In the genomic region with DNA sequence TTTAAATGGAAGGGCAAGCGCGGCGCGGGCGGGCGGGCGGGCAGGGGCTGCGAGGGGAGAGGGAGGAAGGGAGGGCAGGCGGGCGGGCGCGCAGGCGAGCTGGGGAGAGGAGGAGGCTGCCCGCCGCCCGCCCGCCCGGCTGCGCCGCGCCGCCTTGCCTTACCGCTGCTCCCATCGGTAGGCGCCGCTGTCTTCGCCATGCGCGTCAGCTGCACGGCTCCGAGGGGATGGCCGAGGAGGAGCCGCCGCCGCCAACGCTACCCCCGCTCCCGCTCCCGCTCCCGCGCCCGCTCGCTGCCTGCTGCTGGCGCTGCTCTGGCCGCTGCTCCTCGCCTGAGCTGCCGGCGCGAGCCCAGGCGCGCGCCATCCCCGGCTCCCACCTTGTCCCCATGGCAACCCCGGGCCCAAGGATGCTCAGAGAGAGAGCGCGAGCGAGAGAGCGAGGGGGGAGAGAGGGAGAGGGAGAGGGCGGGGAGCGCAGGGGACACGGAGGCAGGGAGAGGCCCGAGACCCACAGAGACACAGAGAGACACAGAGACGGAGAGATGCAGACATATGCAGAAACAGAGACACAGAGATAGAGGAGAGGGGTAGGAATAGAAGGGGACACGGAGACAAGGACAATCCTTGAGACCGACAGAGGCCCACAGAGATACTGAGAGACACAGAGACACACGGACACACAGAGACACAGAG, we compare ENCODE assay signal across 8 cellular contexts. TPM values are rescaled to one million over a fixed set of nuclear protein-coding genes. Genes with fewer than 3 reads are reported as not detected.
DNase-seq lines count a peak whose midpoint lies in the region; ATAC-seq and TF ChIP-seq lines count a peak whose summit lies in the region.

No MANE protein-coding gene starts in this region.

- H3K36me3 Mint-ChIP-seq in activated CD4-positive, alpha-beta T cell treated with anti-CD3 and anti-CD28 coated beads, Interleukin-2, amount 10 ng/mL, durations not matched to agents 24 days and 14 days (ENCODE audit: low read depth) = no peaks in the 10 kb centered on the region

- H3K27me3 ChIP-seq in BE2C = peaks cover 32% of the 10 kb centered on the region
- peaks cover 44% of the 10 kb centered on the region for H3K27me3 ChIP-seq in colonic mucosa
- peaks cover 64 to 91% of the 10 kb centered on the region in 2 donors for H3K27me3 ChIP-seq in left lung

- peak; percentile 36; the same call in 1 of the 2 replicates for TF ChIP-seq CTCF in BE2C (IDR thresholded peaks at IDR 0.05; ENCODE audit: low read depth, low read length)
- peak; percentile 21 for TF ChIP-seq CTCF in colonic mucosa (IDR thresholded peaks at IDR 0.05)
- peak; percentile 20 to 36 for TF ChIP-seq CTCF in left lung (IDR thresholded peaks at IDR 0.05)

- H3K9me3 ChIP-seq in BE2C = no peaks in the 10 kb centered on the region
- no peaks in the 10 kb centered on the region for H3K9me3 ChIP-seq in colonic mucosa
- H3K9me3 ChIP-seq in left lung = no peaks in the 10 kb centered on the region

- peak overlapping the region; percentile 90 for H3K4me3 Mint-ChIP-seq in activated CD4-positive, alpha-beta T cell treated with anti-CD3 and anti-CD28 coated beads, Interleukin-2, amount 10 ng/mL, durations not matched to agents 24 days and 14 days

- H3K9me3 Mint-ChIP-seq in activated CD4-positive, alpha-beta T cell treated with anti-CD3 and anti-CD28 coated beads, Interleukin-2, amount 10 ng/mL, durations not matched to agents 24 days and 14 days = no peaks in the 10 kb centered on the region

- no peak overlapping the region for H3K9ac ChIP-seq in colonic mucosa (ENCODE audit: low read depth in 2 of 2, low read length in 2 of 2)

- intact Hi-C loops in activated CD4-positive, alpha-beta T cell treated with anti-CD3 and anti-CD28 coated beads, Interleukin-2, amount 10 ng/mL, durations not matched to agents 24 days and 14 days (cut with micrococcal nuclease) = loop anchor here (2.0 to 5.0 kb wide), 3 partner anchors 44 to 145 kb away; a partner anchor contains a TSS
- intact Hi-C loops in colonic mucosa (cut with DNase I) = no loop called here
- intact Hi-C loops in left lung (cut with DNase I) = no loop called here

- peaks cover 41% of the 10 kb centered on the region for H3K27me3 Mint-ChIP-seq in activated CD4-positive, alpha-beta T cell treated with anti-CD3 and anti-CD28 coated beads, Interleukin-2, amount 10 ng/mL, durations not matched to agents 24 days and 14 days

- H3K4me3 ChIP-seq in BE2C (ENCODE audit: low read depth, low read length) = peak overlapping the region; percentile 65
- H3K4me3 ChIP-seq in colonic mucosa = peak overlapping the region; percentile 15
- H3K4me3 ChIP-seq in left lung = peak overlapping the region; percentile 22 to 34

- H3K27ac ChIP-seq in colonic mucosa (no peak overlapping the region), left lung (no peak overlapping the region)

- ATAC-seq in left lung (peak; percentile 95), GM21619 (IDR thresholded peaks at IDR 0.05; ENCODE audit: unreplicated experiment) (no peak)

- H3K4me1 ChIP-seq in BE2C (no peaks in the 10 kb centered on the region), colonic mucosa (no peaks in the 10 kb centered on the region), left lung (peaks cover 0 to 22% of the 10 kb centered on the region in 2 donors)

- peak; percentile 93 for DNase-seq in BE2C
- DNase-seq in HCEC 1CT = peak; percentile 80
- peak; percentile 47 to 73 for DNase-seq in NCI-H446 (lab: John Stamatoyannopoulos, UW)
- DNase-seq in activated CD4-positive, alpha-beta T cell treated with anti-CD3 and anti-CD28 coated beads, Interleukin-2, amount 10 ng/mL, durations not matched to agents 24 days and 14 days = peak; percentile 94
- peak; percentile 56 for DNase-seq in colonic mucosa
- DNase-seq in left lung = peak; percentile 71 to 95
- peak; percentile 67 for DNase-seq in stimulated activated CD4-positive, alpha-beta T cell treated with anti-CD3 and anti-CD28 coated beads, Interleukin-2, amount 100 ng/mL, for 4 hours (ENCODE audit: low read depth)

- H3K27ac Mint-ChIP-seq in activated CD4-positive, alpha-beta T cell treated with anti-CD3 and anti-CD28 coated beads, Interleukin-2, amount 10 ng/mL, durations not matched to agents 24 days and 14 days = no peak overlapping the region

- peaks cover 16% of the 10 kb centered on the region for H3K4me1 Mint-ChIP-seq in activated CD4-positive, alpha-beta T cell treated with anti-CD3 and anti-CD28 coated beads, Interleukin-2, amount 10 ng/mL, durations not matched to agents 24 days and 14 days

- no peaks in the 10 kb centered on the region for H3K36me3 ChIP-seq in BE2C
- H3K36me3 ChIP-seq in colonic mucosa = no peaks in the 10 kb centered on the region
- no peaks in the 10 kb centered on the region for H3K36me3 ChIP-seq in left lung

RNA-seq across cellular contexts. Expression of a gene that starts 40.3 kb away (rescaled TPM):
- 43.1 TPM for polyA plus RNA-seq in BE2C (2012; ENCODE audit: insufficient read depth, insufficient read length, low read depth)
- 28.7 and 34.8 TPM in 2 replicates for total RNA-seq in activated CD4-positive, alpha-beta T cell treated with anti-CD3 and anti-CD28 coated beads, Interleukin-2, amount 10 ng/mL, durations not matched to agents 24 days and 14 days
- total RNA-seq in colonic mucosa (10 to 100 TPM; 27.0 to 33.8 TPM), left lung (10 to 100 TPM; 22.7 to 34.8 TPM)

RNA-seq across cellular contexts. Expression of a gene that starts 43.0 kb away (rescaled TPM):
- 16.0 TPM for polyA plus RNA-seq in BE2C (2012; ENCODE audit: insufficient read depth, insufficient read length, low read depth)
- total RNA-seq in activated CD4-positive, alpha-beta T cell treated with anti-CD3 and anti-CD28 coated beads, Interleukin-2, amount 10 ng/mL, durations not matched to agents 24 days and 14 days = 19.0 and 20.1 TPM in 2 replicates
- total RNA-seq in colonic mucosa (10 to 100 TPM in 1 of 2 donors, 1 to 10 TPM in 1; 9.3 to 12.8 TPM), left lung (10 to 100 TPM; 11.5 to 12.7 TPM)

RNA-seq across cellular contexts. Expression of a gene that starts 44.9 kb away (rescaled TPM):
- polyA plus RNA-seq in BE2C (2012; ENCODE audit: insufficient read depth, insufficient read length, low read depth) = 3.4 TPM
- total RNA-seq in activated CD4-positive, alpha-beta T cell treated with anti-CD3 and anti-CD28 coated beads, Interleukin-2, amount 10 ng/mL, durations not matched to agents 24 days and 14 days = 71.5 and 72.0 TPM in 2 replicates
- total RNA-seq in colonic mucosa (1 to 10 TPM; 2.1 to 4.0 TPM), left lung (10 to 100 TPM in 1 of 2 donors, 1 to 10 TPM in 1; 2.0 to 10.0 TPM)

Comparison
In these comparisons a context has a peak if more than half of its experiments do, and no peak if none do; other contexts are left out.
1. H3K4me3 ChIP-seq: peak in every context shown above with its lines; median percentile 65 in BE2C; 28 in left lung; 15 in colonic mucosa.